In the genomic region with DNA sequence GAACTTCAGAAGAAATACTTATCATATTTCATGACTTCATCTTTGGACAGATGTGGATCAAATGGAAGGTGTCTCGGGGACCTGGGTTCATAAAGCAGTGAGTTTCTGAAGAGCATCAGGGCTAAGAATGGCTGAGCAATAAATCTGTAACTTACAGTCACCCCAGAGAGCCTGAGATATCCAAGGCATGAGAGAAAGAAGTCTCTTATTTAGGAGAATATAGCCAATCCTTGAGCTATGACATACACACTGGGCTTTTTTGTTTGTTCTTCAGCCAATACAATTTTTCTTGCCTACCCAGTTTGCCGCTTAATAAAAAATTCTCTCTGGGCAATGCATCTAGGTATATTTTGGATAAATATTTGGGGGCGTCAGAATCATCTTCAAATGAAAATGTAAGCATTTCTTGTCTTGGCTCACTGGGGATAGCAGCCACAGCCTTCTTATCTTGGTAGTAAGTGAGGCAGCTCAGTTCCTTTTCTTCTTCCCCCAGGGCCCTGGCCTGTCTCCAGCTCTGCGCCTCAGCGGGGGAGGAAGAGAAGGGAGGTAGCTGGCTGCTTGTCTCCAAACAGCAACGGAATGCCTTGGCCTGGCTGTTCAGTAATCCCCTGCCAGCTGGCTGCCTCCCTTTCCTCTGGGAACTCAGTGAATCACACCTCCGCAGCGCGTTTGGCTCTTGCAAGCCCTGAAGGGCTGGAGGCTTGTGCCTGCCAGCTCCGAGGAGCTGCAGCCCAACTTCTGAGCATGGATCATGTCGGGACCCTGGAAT, we compare ENCODE assay signal across 8 cellular contexts.
DNase-seq lines count a peak whose midpoint lies in the region; ATAC-seq and FAIRE-seq lines count a peak whose summit lies in the region.

No MANE protein-coding gene starts in this region.

- H3K4me3 Mint-ChIP-seq in activated CD8-positive, alpha-beta T cell treated with anti-CD3 and anti-CD28 coated beads, Interleukin-2, amount 10 ng/mL, durations not matched to agents 7 days and 5 days: no peak overlapping the region

- CTCF ChIA-PET in activated CD8-positive, alpha-beta T cell treated with anti-CD3 and anti-CD28 coated beads, Interleukin-2, amount 10 ng/mL, durations not matched to agents 7 days and 5 days (lab: Charles Lee): interaction anchor here (0.6 to 1.6 kb wide), 3 partner anchors 12 to 15 kb away, joined by 3 to 6 read pairs (median 3); no protein-coding TSS in a partner anchor

- FAIRE-seq in HTR-8/SVneo (lab: Jason Lieb, UNC): peak; percentile 95

- no peaks in the 10 kb centered on the region for H3K9me3 Mint-ChIP-seq in activated CD8-positive, alpha-beta T cell treated with anti-CD3 and anti-CD28 coated beads, Interleukin-2, amount 10 ng/mL, durations not matched to agents 7 days and 5 days (ENCODE audit: insufficient read depth)

- H3K4me1 Mint-ChIP-seq in activated CD8-positive, alpha-beta T cell treated with anti-CD3 and anti-CD28 coated beads, Interleukin-2, amount 10 ng/mL, durations not matched to agents 7 days and 5 days (ENCODE audit: low read depth): no peaks in the 10 kb centered on the region

- DNase-seq in HTR-8/SVneo (ENCODE audit: insufficient read length, low spot score) (peak; percentile 93), anterior cingulate cortex (lab: John Stamatoyannopoulos, UW) (peak in 57 of 58 donors; percentile 20 to 98 (median 83)), left ventricle myocardium superior (peak; percentile 94), retina (peak; percentile 59)
- DNase-seq in activated CD8-positive, alpha-beta T cell treated with anti-CD3 and anti-CD28 coated beads, Interleukin-2, amount 10 ng/mL, durations not matched to agents 7 days and 5 days: no peak

- peaks cover 12% of the 10 kb centered on the region for H3K27me3 Mint-ChIP-seq in activated CD8-positive, alpha-beta T cell treated with anti-CD3 and anti-CD28 coated beads, Interleukin-2, amount 10 ng/mL, durations not matched to agents 7 days and 5 days (ENCODE audit: low read depth)

- no peak overlapping the region for H3K27ac Mint-ChIP-seq in activated CD8-positive, alpha-beta T cell treated with anti-CD3 and anti-CD28 coated beads, Interleukin-2, amount 10 ng/mL, durations not matched to agents 7 days and 5 days

- POLR2A ChIA-PET in activated CD8-positive, alpha-beta T cell treated with anti-CD3 and anti-CD28 coated beads, Interleukin-2, amount 10 ng/mL, durations not matched to agents 7 days and 5 days (lab: Charles Lee): no interaction called here

- H3K36me3 Mint-ChIP-seq in activated CD8-positive, alpha-beta T cell treated with anti-CD3 and anti-CD28 coated beads, Interleukin-2, amount 10 ng/mL, durations not matched to agents 7 days and 5 days (ENCODE audit: low read depth): no peaks in the 10 kb centered on the region

- ATAC-seq in left ventricle myocardium superior (peak; percentile 99), GM19395 (IDR thresholded peaks at IDR 0.05; ENCODE audit: unreplicated experiment) (no peak), GM21825 (IDR thresholded peaks at IDR 0.05; ENCODE audit: unreplicated experiment) (no peak), GM21381 (IDR thresholded peaks at IDR 0.05; ENCODE audit: unreplicated experiment) (no peak)
- no peak for ATAC-seq in activated CD8-positive, alpha-beta T cell treated with anti-CD3 and anti-CD28 coated beads, Interleukin-2, amount 10 ng/mL, durations not matched to agents 7 days and 5 days

- intact Hi-C loops in left ventricle myocardium superior (cut with micrococcal nuclease): no loop called here
